16 cellular contexts compared by ENCODE assay signal in the genomic region with DNA sequence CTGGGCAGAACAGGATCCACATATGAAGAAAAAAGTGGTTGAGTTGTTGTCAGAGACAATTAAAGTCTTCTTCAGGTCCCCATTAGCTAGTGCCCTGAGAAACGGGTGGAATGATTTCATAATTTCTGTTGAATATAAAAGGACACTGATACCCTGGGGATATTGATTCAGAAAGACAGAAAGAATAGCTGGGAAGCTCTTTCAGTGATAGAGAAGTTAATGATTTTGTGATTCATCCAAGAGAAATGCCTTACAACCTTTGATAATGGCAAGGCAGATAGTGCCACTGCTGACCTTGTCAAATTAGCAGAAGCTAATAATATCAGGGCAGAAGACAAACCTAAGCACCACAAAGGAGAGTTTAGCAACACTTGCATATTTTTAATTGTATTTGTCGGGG. TPM values are rescaled to one million over a fixed set of nuclear protein-coding genes. Genes with fewer than 3 reads are reported as not detected.
"Had no signal": no experiment of that assay in that cellular context is flagged by ENCODE, and none has a peak within 500 bp of the region (broad histone marks: within the 10 kb centered on the region; RNA-seq: fewer than 3 reads in every experiment).

No MANE protein-coding gene starts in this region.

- H3K4me3 ChIP-seq: right atrium auricular region, transverse colon had no signal

- H3K4me1 ChIP-seq: right atrium auricular region, transverse colon had no signal

- H3K4me1 Mint-ChIP-seq: activated CD4-positive, alpha-beta T cell treated with anti-CD3 and anti-CD28 coated beads, Interleukin-2, amount 10 ng/mL, durations not matched to agents 24 days and 14 days; activated naive CD8-positive, alpha-beta T cell treated with anti-CD3 and anti-CD28 coated beads, Interleukin-2, amount 10 ng/mL, durations not matched to agents 7 days and 5 days had no signal

- H3K36me3 ChIP-seq: brain microvascular endothelial cell, right atrium auricular region, transverse colon had no signal

- H3K9me3 Mint-ChIP-seq: activated CD4-positive, alpha-beta T cell treated with anti-CD3 and anti-CD28 coated beads, Interleukin-2, amount 10 ng/mL, durations not matched to agents 24 days and 14 days; activated naive CD8-positive, alpha-beta T cell treated with anti-CD3 and anti-CD28 coated beads, Interleukin-2, amount 10 ng/mL, durations not matched to agents 7 days and 5 days; activated T-helper 1 cell treated with anti-CD3 and anti-CD28 coated beads, Interleukin-12 subunit alpha, Interleukin-12 subunit beta, Interleukin-2, Interleukin-4 antibody, amounts not matched to agents 30 ng/mL and 10 ng/mL and 1 ng/mL, durations not matched to agents 14 hours and 24 hours and 36 hours; endodermal cell; nephron progenitor cell; T-helper 2 cell treated with Interferon-gamma antibody and Interleukin-4, amounts not matched to agents 5 μg/mL and 100 μg/mL, for 36 hours had no signal

- H3K27me3 ChIP-seq: brain microvascular endothelial cell, right atrium auricular region, transverse colon had no signal

- H3K36me3 Mint-ChIP-seq: activated naive CD8-positive, alpha-beta T cell treated with anti-CD3 and anti-CD28 coated beads, Interleukin-2, amount 10 ng/mL, durations not matched to agents 7 days and 5 days had no signal

- H3K27me3 Mint-ChIP-seq: activated naive CD8-positive, alpha-beta T cell treated with anti-CD3 and anti-CD28 coated beads, Interleukin-2, amount 10 ng/mL, durations not matched to agents 7 days and 5 days had no signal

- H3K9me3 ChIP-seq: right atrium auricular region, transverse colon had no signal

- H3K4me3 Mint-ChIP-seq: activated CD4-positive, alpha-beta T cell treated with anti-CD3 and anti-CD28 coated beads, Interleukin-2, amount 10 ng/mL, durations not matched to agents 24 days and 14 days; activated naive CD8-positive, alpha-beta T cell treated with anti-CD3 and anti-CD28 coated beads, Interleukin-2, amount 10 ng/mL, durations not matched to agents 7 days and 5 days; activated T-helper 1 cell treated with anti-CD3 and anti-CD28 coated beads, Interleukin-12 subunit alpha, Interleukin-12 subunit beta, Interleukin-2, Interleukin-4 antibody, amounts not matched to agents 30 ng/mL and 10 ng/mL and 1 ng/mL, durations not matched to agents 14 hours and 24 hours and 36 hours; endodermal cell; nephron progenitor cell; T-helper 2 cell treated with Interferon-gamma antibody and Interleukin-4, amounts not matched to agents 5 μg/mL and 100 μg/mL, for 36 hours had no signal

- ATAC-seq: left ventricle myocardium superior had no signal

- H3K27ac Mint-ChIP-seq: activated CD4-positive, alpha-beta T cell treated with anti-CD3 and anti-CD28 coated beads, Interleukin-2, amount 10 ng/mL, durations not matched to agents 24 days and 14 days; activated naive CD8-positive, alpha-beta T cell treated with anti-CD3 and anti-CD28 coated beads, Interleukin-2, amount 10 ng/mL, durations not matched to agents 7 days and 5 days; activated T-helper 1 cell treated with anti-CD3 and anti-CD28 coated beads, Interleukin-12 subunit alpha, Interleukin-12 subunit beta, Interleukin-2, Interleukin-4 antibody, amounts not matched to agents 30 ng/mL and 10 ng/mL and 1 ng/mL, durations not matched to agents 14 hours and 24 hours and 36 hours; endodermal cell; nephron progenitor cell; T-helper 2 cell treated with Interferon-gamma antibody and Interleukin-4, amounts not matched to agents 5 μg/mL and 100 μg/mL, for 36 hours had no signal

- H3K27ac ChIP-seq: brain microvascular endothelial cell, right atrium auricular region, transverse colon had no signal

- DNase-seq: activated CD4-positive, alpha-beta T cell treated with anti-CD3 and anti-CD28 coated beads, Interleukin-2, amount 10 ng/mL, durations not matched to agents 24 days and 14 days; activated CD4-positive, CD25-positive, alpha-beta regulatory T cell; activated naive CD8-positive, alpha-beta T cell treated with anti-CD3 and anti-CD28 coated beads, Interleukin-2, amount 10 ng/mL, durations not matched to agents 7 days and 5 days; endodermal cell; left ventricle myocardium superior; nephron progenitor cell; occipital lobe; stimulated activated CD4-positive, alpha-beta T cell treated with anti-CD3 and anti-CD28 coated beads, Interleukin-4, amount 100 ng/mL, for 4 hours; stimulated activated CD8-positive, alpha-beta memory T cell treated with anti-CD3 and anti-CD28 coated beads, Interleukin-4, amount 100 ng/mL, for 48 hours; stimulated activated naive CD4-positive, alpha-beta T cell treated with Interleukin-2 at 50 U/mL for 16 hours; transverse colon had no signal

RNA-seq across cellular contexts. Expression of a gene that starts 37.9 kb away (rescaled TPM):
- total RNA-seq: activated CD4-positive, alpha-beta T cell treated with anti-CD3 and anti-CD28 coated beads, Interleukin-2, amount 10 ng/mL, durations not matched to agents 24 days and 14 days; activated naive CD8-positive, alpha-beta T cell treated with anti-CD3 and anti-CD28 coated beads, Interleukin-2, amount 10 ng/mL, durations not matched to agents 7 days and 5 days; activated T-helper 1 cell treated with anti-CD3 and anti-CD28 coated beads, Interleukin-12 subunit alpha, Interleukin-12 subunit beta, Interleukin-2, Interleukin-4 antibody, amounts not matched to agents 30 ng/mL and 10 ng/mL and 1 ng/mL, durations not matched to agents 14 hours and 24 hours and 36 hours; dermis microvascular lymphatic vessel endothelial cell had no signal
